21 cellular contexts compared by ENCODE assay signal in the genomic region with DNA sequence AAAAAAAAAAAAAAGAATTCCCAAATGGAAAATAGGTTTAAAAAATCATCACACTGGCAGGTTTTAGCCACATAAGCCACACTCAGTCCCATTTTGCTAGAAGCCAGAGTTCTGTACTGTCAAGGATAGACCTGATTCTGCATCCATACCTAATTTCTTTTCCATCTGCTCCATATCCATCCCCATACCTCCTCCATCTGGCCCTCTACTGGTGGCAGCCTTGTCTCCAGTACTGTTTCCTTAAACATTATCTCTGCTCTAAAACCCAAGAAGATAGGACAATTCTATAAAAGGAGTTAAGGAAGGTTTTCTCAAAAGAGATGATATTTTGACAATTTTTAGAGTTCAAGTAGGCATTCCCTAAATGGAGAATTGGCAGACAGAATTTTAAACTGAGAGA. TPM values are rescaled to one million over a fixed set of nuclear protein-coding genes. Genes with fewer than 3 reads are reported as not detected.
DNase-seq lines count a peak whose midpoint lies in the region; TF ChIP-seq lines count a peak whose summit lies in the region.
"Had no signal": no experiment of that assay in that cellular context is flagged by ENCODE, and none has a peak within 500 bp of the region (broad histone marks: within the 10 kb centered on the region; RNA-seq: fewer than 3 reads in every experiment).

No MANE protein-coding gene starts in this region.

- H3K27ac ChIP-seq in VCaP = no peak overlapping the region
- H3K27ac ChIP-seq: BLaER1 treated with 17β-estradiol and CSF1 and Interleukin-3, amounts not matched to agents 10 nM and 100 nM; dorsolateral prefrontal cortex; KMS-11; skin epidermis had no signal

- DNase-seq in AG09309 (ENCODE audit: low read depth) (no peak), fibroblast of the aortic adventitia (ENCODE audit: low read depth) (no peak), EL (no peak), NCI-H345 treated with DMSO at 0.1 percent for 48 hours (lab: John Stamatoyannopoulos, UW; ENCODE audit: unreplicated experiment) (no peak), endothelial cell (ENCODE audit: low spot score) (no peak)
- DNase-seq in activated CD8-positive, alpha-beta memory T cell treated with anti-CD3 and anti-CD28 coated beads for 24 hours = no peak
- DNase-seq: activated CD4-positive, alpha-beta T cell treated with anti-CD3 and anti-CD28 coated beads, Interleukin-2, amount 10 ng/mL, durations not matched to agents 24 days and 14 days; activated naive CD4-positive, alpha-beta T cell treated with anti-CD3 and anti-CD28 coated beads, Interleukin-2, amount 10 ng/mL, durations not matched to agents 7 days and 5 days; DMS79 treated with DMSO at 0.1 percent for 48 hours; dorsolateral prefrontal cortex; NCI-H1417; NCI-H2227 treated with DMSO at 0.1 percent for 48 hours; posterior cingulate gyrus; SHP77; T1000 had no signal

- no peaks in the 10 kb centered on the region for H3K36me3 Mint-ChIP-seq in endothelial cell (ENCODE audit: low read depth, unreplicated experiment)
- H3K36me3 Mint-ChIP-seq: activated naive CD4-positive, alpha-beta T cell treated with anti-CD3 and anti-CD28 coated beads, Interleukin-2, amount 10 ng/mL, durations not matched to agents 7 days and 5 days; brain had no signal

- H3K4me3 ChIP-seq in AG09309 (ENCODE audit: control insufficient read depth, low read depth, low read length) (no peak overlapping the region), GM12875 (ENCODE audit: low read depth, low read length) (no peak overlapping the region), fibroblast of the aortic adventitia (ENCODE audit: low read depth, low read length) (no peak overlapping the region)
- H3K4me3 ChIP-seq: BLaER1 treated with 17β-estradiol and CSF1 and Interleukin-3, amounts not matched to agents 10 nM and 100 nM; dorsolateral prefrontal cortex; skin epidermis had no signal

- H3K27me3 Mint-ChIP-seq in endothelial cell (ENCODE audit: unreplicated experiment) = peaks cover 1% of the 10 kb centered on the region
- H3K27me3 Mint-ChIP-seq: brain had no signal

- H3K27ac Mint-ChIP-seq in endothelial cell (ENCODE audit: unreplicated experiment) = no peak overlapping the region
- H3K27ac Mint-ChIP-seq: activated CD4-positive, alpha-beta T cell treated with anti-CD3 and anti-CD28 coated beads, Interleukin-2, amount 10 ng/mL, durations not matched to agents 24 days and 14 days; activated naive CD4-positive, alpha-beta T cell treated with anti-CD3 and anti-CD28 coated beads, Interleukin-2, amount 10 ng/mL, durations not matched to agents 7 days and 5 days; brain had no signal

- TF ChIP-seq CTCF in AG09309 (IDR thresholded peaks at IDR 0.05; ENCODE audit: control insufficient read depth, insufficient read depth, low read depth, low read length, missing control alignments) = peak; percentile 34
- TF ChIP-seq CTCF in GM12875 (IDR thresholded peaks at IDR 0.05; ENCODE audit: borderline replicate concordance, insufficient read depth, low read depth, low read length) = 0 out of 2 replicates have a peak, but pooled peaks have one; percentile 7
- TF ChIP-seq CTCF in VCaP (conservative IDR thresholded peaks at IDR 0.05) = peak; percentile 19; the same call in 1 of the 2 replicates
- TF ChIP-seq CTCF in fibroblast of the aortic adventitia (IDR thresholded peaks at IDR 0.05; ENCODE audit: insufficient read depth, low read length) = peak; percentile 32
- no peak for TF ChIP-seq CTCF in endothelial cell (IDR thresholded peaks at IDR 0.05; ENCODE audit: unreplicated experiment)

- H3K9me3 Mint-ChIP-seq in endothelial cell (ENCODE audit: unreplicated experiment) = no peaks in the 10 kb centered on the region
- H3K9me3 Mint-ChIP-seq: activated CD4-positive, alpha-beta T cell treated with anti-CD3 and anti-CD28 coated beads, Interleukin-2, amount 10 ng/mL, durations not matched to agents 24 days and 14 days; activated naive CD4-positive, alpha-beta T cell treated with anti-CD3 and anti-CD28 coated beads, Interleukin-2, amount 10 ng/mL, durations not matched to agents 7 days and 5 days; brain had no signal

- peaks cover 9% of the 10 kb centered on the region for H3K4me1 Mint-ChIP-seq in endothelial cell (ENCODE audit: unreplicated experiment)
- H3K4me1 Mint-ChIP-seq: brain had no signal

- no peak overlapping the region for H3K4me3 Mint-ChIP-seq in endothelial cell (ENCODE audit: unreplicated experiment)
- H3K4me3 Mint-ChIP-seq: activated CD4-positive, alpha-beta T cell treated with anti-CD3 and anti-CD28 coated beads, Interleukin-2, amount 10 ng/mL, durations not matched to agents 24 days and 14 days; activated naive CD4-positive, alpha-beta T cell treated with anti-CD3 and anti-CD28 coated beads, Interleukin-2, amount 10 ng/mL, durations not matched to agents 7 days and 5 days; brain had no signal

RNA-seq across cellular contexts. Expression of a gene that starts 26.0 kb away (rescaled TPM):
- total RNA-seq in fibroblast of the aortic adventitia (ENCODE audit: low replicate concordance) (22.1 and 22.5 TPM in 2 replicates), endothelial cell (ENCODE audit: unreplicated experiment) (14.2 TPM)
